Comparison of ENCODE assay signal across 18 cellular contexts in genomic region chr17:39484178-39484577, GRCh38. TPM values are rescaled to one million over a fixed set of nuclear protein-coding genes. Genes with fewer than 3 reads are reported as not detected.
DNase-seq lines count a peak whose midpoint lies in the region; ATAC-seq and TF ChIP-seq lines count a peak whose summit lies in the region.
"Had no signal": no experiment of that assay in that cellular context is flagged by ENCODE, and none has a peak within 500 bp of the region (broad histone marks: within the 10 kb centered on the region; RNA-seq: fewer than 3 reads in every experiment).

No MANE protein-coding gene starts in this region.

- POLR2A ChIA-PET in activated B cell treated with CpG ODN at 0.5 μM for 24 hours (lab: Charles Lee) = interaction anchor here (2.4 kb wide), 1 partner anchor 22 kb away, joined by 17 read pairs; the partner anchor contains the start of gene CDK12

- H3K27ac Mint-ChIP-seq in activated B cell treated with CpG ODN at 0.5 μM for 24 hours = no peak overlapping the region

- DNase-seq in activated B cell treated with CpG ODN at 0.5 μM for 24 hours = no peak
- no peak for DNase-seq in T-helper 1 cell
- no peak for DNase-seq in activated T-cell treated with anti-CD3 and anti-CD28 coated beads, Interleukin-2, amount 50 U/mL, for 48 hours
- DNase-seq: activated effector memory CD4-positive, alpha-beta T cell treated with Interleukin-2 at 50 U/mL for 16 hours; anterior cingulate cortex; foreskin melanocyte; HCEC 1CT; MG63; NCI-H2029 treated with DMSO at 0.1 percent for 48 hours; NCI-H524; stimulated activated CD4-positive, alpha-beta T cell treated with anti-CD3 and anti-CD28 coated beads, Interleukin-4, amount 100 ng/mL, for 1 hour; stimulated activated CD8-positive, alpha-beta memory T cell treated with anti-CD3 and anti-CD28 coated beads, Interleukin-4, amount 100 ng/mL, for 48 hours had no signal

- H3K27me3 Mint-ChIP-seq in activated B cell treated with CpG ODN at 0.5 μM for 24 hours = no peaks in the 10 kb centered on the region

- intact Hi-C loops in activated B cell treated with CpG ODN at 0.5 μM for 24 hours (cut with micrococcal nuclease) = loop anchor here (2.0 kb wide), 1 partner anchor 23 kb away; the partner anchor contains the start of gene CDK12

- peaks cover 18% of the 10 kb centered on the region for H3K4me1 Mint-ChIP-seq in activated B cell treated with CpG ODN at 0.5 μM for 24 hours

- peaks cover 46% of the 10 kb centered on the region for H3K36me3 Mint-ChIP-seq in activated B cell treated with CpG ODN at 0.5 μM for 24 hours (ENCODE audit: low read depth)

- CTCF ChIA-PET in activated B cell treated with CpG ODN at 0.5 μM for 24 hours (lab: Charles Lee) = no interaction called here

- no peak overlapping the region for H3K4me3 Mint-ChIP-seq in activated B cell treated with CpG ODN at 0.5 μM for 24 hours

- peak; percentile 69 for ATAC-seq in GM18499 (IDR thresholded peaks at IDR 0.05; ENCODE audit: insufficient read depth, unreplicated experiment)
- peak; percentile 69 for ATAC-seq in GM19438 (IDR thresholded peaks at IDR 0.05; ENCODE audit: low read depth, unreplicated experiment)
- peak; percentile 77 for ATAC-seq in HG03060 (IDR thresholded peaks at IDR 0.05; ENCODE audit: low read depth, unreplicated experiment)
- peak; percentile 92 for ATAC-seq in activated B cell treated with CpG ODN at 0.5 μM for 24 hours (ENCODE audit: low read depth)
- no peak for ATAC-seq in SK-N-SH treated with all-trans-retinoic acid at 6 μM for 48 hours
- ATAC-seq in GM21786 (IDR thresholded peaks at IDR 0.05; ENCODE audit: unreplicated experiment) = no peak
- ATAC-seq: Panc1 had no signal

- H3K9me3 Mint-ChIP-seq in activated B cell treated with CpG ODN at 0.5 μM for 24 hours = no peaks in the 10 kb centered on the region

- no peak for TF ChIP-seq CTCF in activated B cell treated with CpG ODN at 0.5 μM for 24 hours (IDR thresholded peaks at IDR 0.05)

TF ChIP-seq in SK-N-SH treated with all-trans-retinoic acid at 6 μM for 48 hours, 23 proteins besides CTCF, POLR2A, EP300 and RAD21:
- TF ChIP-seq CSDC2 (CRISPR knock-in tag; IDR thresholded peaks at IDR 0.05) (no peak), GLIS3 (CRISPR knock-in tag; IDR thresholded peaks at IDR 0.05) (no peak), TCF4 (CRISPR knock-in tag; IDR thresholded peaks at IDR 0.05; ENCODE audit: borderline replicate concordance) (no peak), BACH2 (CRISPR knock-in tag; IDR thresholded peaks at IDR 0.05; ENCODE audit: borderline replicate concordance) (no peak), ZC3H10 (CRISPR knock-in tag; IDR thresholded peaks at IDR 0.05) (no peak), TOX (CRISPR knock-in tag; IDR thresholded peaks at IDR 0.05; ENCODE audit: borderline replicate concordance) (no peak), ARNTL (CRISPR knock-in tag; IDR thresholded peaks at IDR 0.05; ENCODE audit: borderline replicate concordance, low read depth) (no peak), ISL1 (CRISPR knock-in tag; IDR thresholded peaks at IDR 0.05) (no peak), ZFP30 (CRISPR knock-in tag; IDR thresholded peaks at IDR 0.05) (no peak), PATZ1 (CRISPR knock-in tag; IDR thresholded peaks at IDR 0.05; ENCODE audit: borderline replicate concordance) (no peak), TSHZ2 (CRISPR knock-in tag; IDR thresholded peaks at IDR 0.05) (no peak), CSRNP3 (CRISPR knock-in tag; IDR thresholded peaks at IDR 0.05) (no peak), SNAI2 (CRISPR knock-in tag; IDR thresholded peaks at IDR 0.05) (no peak), PPARA (CRISPR knock-in tag; IDR thresholded peaks at IDR 0.05; ENCODE audit: borderline replicate concordance) (no peak), OSR1 (CRISPR knock-in tag; IDR thresholded peaks at IDR 0.05) (no peak), ZNF70 (CRISPR knock-in tag; IDR thresholded peaks at IDR 0.05) (no peak)

RNA-seq across cellular contexts. Expression of gene CDK12, which starts 22.9 kb away (rescaled TPM):
- 100 and 118 TPM in 2 replicates for total RNA-seq in activated B cell treated with CpG ODN at 0.5 μM for 24 hours

RNA-seq across cellular contexts. Expression of gene MED1, which starts 33.1 kb away (rescaled TPM):
- total RNA-seq in activated B cell treated with CpG ODN at 0.5 μM for 24 hours = 59.2 and 64.3 TPM in 2 replicates

Comparison
In these comparisons a context has a peak if more than half of its experiments do, and no peak if none do; other contexts are left out.
1. ATAC-seq: peak in GM18499 (single experiment), GM19438 (single experiment), HG03060 (single experiment) and activated B cell treated with CpG ODN at 0.5 μM for 24 hours (single experiment); none in SK-N-SH treated with all-trans-retinoic acid at 6 μM for 48 hours (single experiment) and GM21786 (single experiment).